13 cellular contexts compared by ENCODE assay signal in genomic region chr15:90862964-90863721, GRCh38. TPM values are rescaled to one million over a fixed set of nuclear protein-coding genes. Genes with fewer than 3 reads are reported as not detected.
DNase-seq lines count a peak whose midpoint lies in the region; ATAC-seq and TF ChIP-seq lines count a peak whose summit lies in the region.
"Had no signal": no experiment of that assay in that cellular context is flagged by ENCODE, and none has a peak within 500 bp of the region (broad histone marks: within the 10 kb centered on the region; RNA-seq: fewer than 3 reads in every experiment).

No MANE protein-coding gene starts in this region.

- no peak for TF ChIP-seq CTCF in fibroblast of the aortic adventitia (IDR thresholded peaks at IDR 0.05; ENCODE audit: insufficient read depth, low read length)

- H3K36me3 Mint-ChIP-seq in activated T-cell treated with anti-CD3 and anti-CD28 coated beads, Interleukin-2, amount 50 U/mL, for 72 hours (ENCODE audit: insufficient read depth in 2 of 2): peaks cover 0 to 5% of the 10 kb centered on the region in 2 donors
- H3K36me3 Mint-ChIP-seq in activated T-cell treated with anti-CD3 and anti-CD28 coated beads, Interleukin-2, amount 50 U/mL, for 4 hours (ENCODE audit: insufficient read depth): no peaks in the 10 kb centered on the region
- H3K36me3 Mint-ChIP-seq in stimulated activated effector memory CD8-positive, alpha-beta T cell treated with anti-CD3 and anti-CD28 coated beads, Interleukin-12 subunit alpha, Interleukin-12 subunit beta, amount 100 ng/mL, for 72 hours: no peaks in the 10 kb centered on the region

- H3K4me3 Mint-ChIP-seq in activated T-cell treated with anti-CD3 and anti-CD28 coated beads, Interleukin-2, amount 50 U/mL, for 72 hours: peak overlapping the region; percentile 51 to 64
- H3K4me3 Mint-ChIP-seq in activated T-cell treated with anti-CD3 and anti-CD28 coated beads, Interleukin-2, amount 50 U/mL, for 4 hours: no peak overlapping the region
- H3K4me3 Mint-ChIP-seq in stimulated activated effector memory CD8-positive, alpha-beta T cell treated with anti-CD3 and anti-CD28 coated beads, Interleukin-12 subunit alpha, Interleukin-12 subunit beta, amount 100 ng/mL, for 72 hours: peak overlapping the region; percentile 17

- H3K27me3 Mint-ChIP-seq in activated T-cell treated with anti-CD3 and anti-CD28 coated beads, Interleukin-2, amount 50 U/mL, for 72 hours (ENCODE audit: low read depth): no peaks in the 10 kb centered on the region
- H3K27me3 Mint-ChIP-seq in activated T-cell treated with anti-CD3 and anti-CD28 coated beads, Interleukin-2, amount 50 U/mL, for 4 hours (ENCODE audit: low read depth): no peaks in the 10 kb centered on the region

- DNase-seq in activated T-cell treated with anti-CD3 and anti-CD28 coated beads, Interleukin-2, amount 50 U/mL, for 72 hours: no peak
- DNase-seq in activated T-cell treated with anti-CD3 and anti-CD28 coated beads, Interleukin-2, amount 50 U/mL, for 4 hours: no peak
- DNase-seq in SKM-1 (lab: John Stamatoyannopoulos, UW; ENCODE audit: unreplicated experiment) (peak; percentile 50), fibroblast of the aortic adventitia (ENCODE audit: low read depth) (peak; percentile 48)
- no peak for DNase-seq in stimulated activated effector memory CD8-positive, alpha-beta T cell treated with anti-CD3 and anti-CD28 coated beads, Interleukin-12 subunit alpha, Interleukin-12 subunit beta, amount 100 ng/mL, for 72 hours (ENCODE audit: low spot score in 2 of 2)
- DNase-seq in activated CD4-positive, CD25-positive, alpha-beta regulatory T cell treated with anti-CD3 and anti-CD28 coated beads, Interleukin-2, amount 50 U/mL, for 72 hours: no peak
- DNase-seq: activated naive CD4-positive, alpha-beta T cell; GOT3; NCI-H187; small intestine had no signal

- ATAC-seq in activated T-cell treated with anti-CD3 and anti-CD28 coated beads, Interleukin-2, amount 50 U/mL, for 72 hours (replicated peaks in 1 of 2): peak in 1 of 2 donors; percentile 5
- no peak for ATAC-seq in activated T-cell treated with anti-CD3 and anti-CD28 coated beads, Interleukin-2, amount 50 U/mL, for 4 hours
- ATAC-seq in stimulated activated effector memory CD8-positive, alpha-beta T cell treated with anti-CD3 and anti-CD28 coated beads, Interleukin-12 subunit alpha, Interleukin-12 subunit beta, amount 100 ng/mL, for 72 hours: no peak
- ATAC-seq in GM19324 (IDR thresholded peaks at IDR 0.05; ENCODE audit: low FRiP score, unreplicated experiment): no peak
- ATAC-seq in HG03457 (IDR thresholded peaks at IDR 0.05; ENCODE audit: unreplicated experiment): no peak

- H3K9me3 Mint-ChIP-seq in activated T-cell treated with anti-CD3 and anti-CD28 coated beads, Interleukin-2, amount 50 U/mL, for 72 hours: no peaks in the 10 kb centered on the region
- no peaks in the 10 kb centered on the region for H3K9me3 Mint-ChIP-seq in activated T-cell treated with anti-CD3 and anti-CD28 coated beads, Interleukin-2, amount 50 U/mL, for 4 hours
- no peaks in the 10 kb centered on the region for H3K9me3 Mint-ChIP-seq in stimulated activated effector memory CD8-positive, alpha-beta T cell treated with anti-CD3 and anti-CD28 coated beads, Interleukin-12 subunit alpha, Interleukin-12 subunit beta, amount 100 ng/mL, for 72 hours

- peaks cover 82% of the 10 kb centered on the region for H3K4me1 Mint-ChIP-seq in activated T-cell treated with anti-CD3 and anti-CD28 coated beads, Interleukin-2, amount 50 U/mL, for 72 hours (ENCODE audit: low read depth)
- H3K4me1 Mint-ChIP-seq in activated T-cell treated with anti-CD3 and anti-CD28 coated beads, Interleukin-2, amount 50 U/mL, for 4 hours (ENCODE audit: low read depth): peaks cover 19% of the 10 kb centered on the region
- H3K4me1 Mint-ChIP-seq in stimulated activated effector memory CD8-positive, alpha-beta T cell treated with anti-CD3 and anti-CD28 coated beads, Interleukin-12 subunit alpha, Interleukin-12 subunit beta, amount 100 ng/mL, for 72 hours: peaks cover 45% of the 10 kb centered on the region

- H3K27ac Mint-ChIP-seq in activated T-cell treated with anti-CD3 and anti-CD28 coated beads, Interleukin-2, amount 50 U/mL, for 72 hours: peak overlapping the region; percentile 66
- peak overlapping the region; percentile 34 for H3K27ac Mint-ChIP-seq in stimulated activated effector memory CD8-positive, alpha-beta T cell treated with anti-CD3 and anti-CD28 coated beads, Interleukin-12 subunit alpha, Interleukin-12 subunit beta, amount 100 ng/mL, for 72 hours

- H3K4me3 ChIP-seq in fibroblast of the aortic adventitia (ENCODE audit: low read depth, low read length): no peak overlapping the region
- H3K4me3 ChIP-seq: BLaER1 had no signal

RNA-seq across cellular contexts. Expression of gene FURIN, which starts 5.2 kb away (rescaled TPM):
- 100 to 1,000 TPM; 604 to 721 TPM for total RNA-seq in activated T-cell treated with anti-CD3 and anti-CD28 coated beads, Interleukin-2, amount 50 U/mL, for 72 hours
- 100 to 1,000 TPM; 162 to 242 (median 189) TPM for total RNA-seq in activated T-cell treated with anti-CD3 and anti-CD28 coated beads, Interleukin-2, amount 50 U/mL, for 4 hours
- 45.0 and 67.4 TPM in 2 replicates for total RNA-seq in fibroblast of the aortic adventitia (ENCODE audit: low replicate concordance)

RNA-seq across cellular contexts. Expression of gene FES, which starts 21.2 kb away (rescaled TPM):
- total RNA-seq in activated T-cell treated with anti-CD3 and anti-CD28 coated beads, Interleukin-2, amount 50 U/mL, for 72 hours: 10 to 100 TPM; 68.3 to 81.5 TPM
- 1 to 10 TPM; 3.6 to 8.1 (median 5.8) TPM for total RNA-seq in activated T-cell treated with anti-CD3 and anti-CD28 coated beads, Interleukin-2, amount 50 U/mL, for 4 hours
- total RNA-seq in fibroblast of the aortic adventitia (ENCODE audit: low replicate concordance): 19.0 and 23.1 TPM in 2 replicates

RNA-seq across cellular contexts. Expression of gene MAN2A2, which starts 40.0 kb away (rescaled TPM):
- 100 to 1,000 TPM; 159 to 190 TPM for total RNA-seq in activated T-cell treated with anti-CD3 and anti-CD28 coated beads, Interleukin-2, amount 50 U/mL, for 72 hours
- 100 to 1,000 TPM in 2 of 3 donors, 10 to 100 TPM in 1; 93.2 to 124 (median 122) TPM for total RNA-seq in activated T-cell treated with anti-CD3 and anti-CD28 coated beads, Interleukin-2, amount 50 U/mL, for 4 hours
- 5.2 and 11.0 TPM in 2 replicates for total RNA-seq in fibroblast of the aortic adventitia (ENCODE audit: low replicate concordance)

Comparison
In these comparisons a context has a peak if more than half of its experiments do, and no peak if none do; other contexts are left out.
1. DNase-seq: peak in SKM-1 (single experiment) and fibroblast of the aortic adventitia (single experiment); none in activated T-cell treated with anti-CD3 and anti-CD28 coated beads, Interleukin-2, amount 50 U/mL, for 72 hours (0 of 2), activated T-cell treated with anti-CD3 and anti-CD28 coated beads, Interleukin-2, amount 50 U/mL, for 4 hours (single experiment), stimulated activated effector memory CD8-positive, alpha-beta T cell treated with anti-CD3 and anti-CD28 coated beads, Interleukin-12 subunit alpha, Interleukin-12 subunit beta, amount 100 ng/mL, for 72 hours (0 of 2) and activated CD4-positive, CD25-positive, alpha-beta regulatory T cell treated with anti-CD3 and anti-CD28 coated beads, Interleukin-2, amount 50 U/mL, for 72 hours (single experiment).